ENCODE assay signal across 9 cellular contexts in genomic region chr10:130067893-130068292, GRCh38. TPM values are rescaled to one million over a fixed set of nuclear protein-coding genes. Genes with fewer than 3 reads are reported as not detected.
"Had no signal": no experiment of that assay in that cellular context is flagged by ENCODE, and none has a peak within 500 bp of the region (broad histone marks: within the 10 kb centered on the region; RNA-seq: fewer than 3 reads in every experiment).

No MANE protein-coding gene starts in this region.

- H3K4me1 Mint-ChIP-seq: GM23338, H9, IgD-negative memory B cell had no signal

- H3K4me3 ChIP-seq: GM23338 had no signal

- H3K27ac Mint-ChIP-seq: GM23338, H9, IgD-negative memory B cell had no signal

- H3K27me3 Mint-ChIP-seq: IgD-negative memory B cell had no signal

- H3K4me2 ChIP-seq: GM23338 had no signal

- H3K4me3 Mint-ChIP-seq: GM23338, H9, IgD-negative memory B cell had no signal

- FAIRE-seq: H1, H54, HTR-8/SVneo had no signal

- DNase-seq: H9, HCEC 1CT, KBM-7 had no signal

- H2AFZ ChIP-seq: GM23338 had no signal

- ATAC-seq: GM23338 had no signal

RNA-seq across cellular contexts. Expression of gene C10orf143, which starts 42.7 kb away (rescaled TPM):
- total RNA-seq: HT-29 had no signal
